Comparison of ENCODE assay signal across 11 cellular contexts in genomic region chr15:63818191-63818590, GRCh38. TPM values are rescaled to one million over a fixed set of nuclear protein-coding genes. Genes with fewer than 3 reads are reported as not detected.
DNase-seq lines count a peak whose midpoint lies in the region; ATAC-seq, FAIRE-seq and TF ChIP-seq lines count a peak whose summit lies in the region.
"Had no signal": no experiment of that assay in that cellular context is flagged by ENCODE, and none has a peak within 500 bp of the region (broad histone marks: within the 10 kb centered on the region; RNA-seq: fewer than 3 reads in every experiment).

No MANE protein-coding gene starts in this region.

- H3K9me3 Mint-ChIP-seq in stimulated activated effector memory CD8-positive, alpha-beta T cell treated with anti-CD3 and anti-CD28 coated beads, Interleukin-12 subunit alpha, Interleukin-12 subunit beta, amount 100 ng/mL, for 72 hours, result no peaks in the 10 kb centered on the region
- H3K9me3 Mint-ChIP-seq: IgD-negative memory B cell, mesothelial cell of epicardium had no signal

- H3K9me3 ChIP-seq in body of pancreas, result no peaks in the 10 kb centered on the region

- DNase-seq in D721Med (ENCODE audit: insufficient read length, low spot score), result no peak
- DNase-seq in NCI-H2171 (lab: John Stamatoyannopoulos, UW), result peak; percentile 55
- DNase-seq in body of pancreas, result peak; percentile 15 to 45 (median 20)
- DNase-seq in left lobe of liver (ENCODE audit: low spot score), result no peak
- no peak for DNase-seq in GM13977 (ENCODE audit: low spot score)
- DNase-seq in DMS153 (lab: John Stamatoyannopoulos, UW), result no peak
- no peak for DNase-seq in GM10266 (ENCODE audit: extremely low spot score)
- DNase-seq in stimulated activated effector memory CD8-positive, alpha-beta T cell treated with anti-CD3 and anti-CD28 coated beads, Interleukin-12 subunit alpha, Interleukin-12 subunit beta, amount 100 ng/mL, for 72 hours (ENCODE audit: low spot score in 2 of 2), result no peak
- DNase-seq: central memory CD4-positive, alpha-beta T cell had no signal

- in situ Hi-C loops in GM13977 (cut with MboI; ENCODE audit: low pct_unique_long_range_greater_than_20kb, low sequenced_read_pairs, unreplicated experiment), result no loop called here

- H3K27ac ChIP-seq in body of pancreas, result no peak overlapping the region

- 12 to 29% methylated on average over 4 of the region's 4 CpGs for WGBS in body of pancreas, 2 donors

- no peak for TF ChIP-seq POLR2A in body of pancreas (IDR thresholded peaks at IDR 0.05)

- H3K36me3 ChIP-seq in body of pancreas (replicated peaks in 1 of 2; ENCODE audit: insufficient read depth in 1 of 2, low read depth in 2 of 2), result no peaks in the 10 kb centered on the region

- no peaks in the 10 kb centered on the region for H3K27me3 ChIP-seq in body of pancreas

- ATAC-seq in body of pancreas (peak; percentile 21), left lobe of liver (peak; percentile 44)
- no peak for ATAC-seq in stimulated activated effector memory CD8-positive, alpha-beta T cell treated with anti-CD3 and anti-CD28 coated beads, Interleukin-12 subunit alpha, Interleukin-12 subunit beta, amount 100 ng/mL, for 72 hours

- TF ChIP-seq CTCF in D721Med (IDR thresholded peaks at IDR 0.05; ENCODE audit: insufficient read depth, missing control alignments) (peak; percentile 25), body of pancreas (IDR thresholded peaks at IDR 0.05) (peak in 2 of 7 experiments; percentile 18 to 25), GM13977 (IDR thresholded peaks at IDR 0.05; ENCODE audit: extremely low read depth, insufficient read depth, missing control alignments) (no peak), GM10266 (IDR thresholded peaks at IDR 0.05; ENCODE audit: control insufficient read depth, insufficient read depth, low read depth, missing control alignments) (no peak)

- no peak overlapping the region for H3K4me3 ChIP-seq in body of pancreas

- H3K36me3 Mint-ChIP-seq in stimulated activated effector memory CD8-positive, alpha-beta T cell treated with anti-CD3 and anti-CD28 coated beads, Interleukin-12 subunit alpha, Interleukin-12 subunit beta, amount 100 ng/mL, for 72 hours, result no peaks in the 10 kb centered on the region
- H3K36me3 Mint-ChIP-seq: mesothelial cell of epicardium had no signal

- intact Hi-C loops in body of pancreas (cut with DNase I), result no loop called here

- H3K4me1 ChIP-seq in body of pancreas, result peaks cover 44% of the 10 kb centered on the region

- peaks cover 61% of the 10 kb centered on the region for H3K4me1 Mint-ChIP-seq in stimulated activated effector memory CD8-positive, alpha-beta T cell treated with anti-CD3 and anti-CD28 coated beads, Interleukin-12 subunit alpha, Interleukin-12 subunit beta, amount 100 ng/mL, for 72 hours

- H3K27ac Mint-ChIP-seq in stimulated activated effector memory CD8-positive, alpha-beta T cell treated with anti-CD3 and anti-CD28 coated beads, Interleukin-12 subunit alpha, Interleukin-12 subunit beta, amount 100 ng/mL, for 72 hours, result no peak overlapping the region
- H3K27ac Mint-ChIP-seq: IgD-negative memory B cell, mesothelial cell of epicardium had no signal

- FAIRE-seq in D721Med (lab: Jason Lieb, UNC), result no peak

- no peak overlapping the region for H3K4me3 Mint-ChIP-seq in stimulated activated effector memory CD8-positive, alpha-beta T cell treated with anti-CD3 and anti-CD28 coated beads, Interleukin-12 subunit alpha, Interleukin-12 subunit beta, amount 100 ng/mL, for 72 hours
- H3K4me3 Mint-ChIP-seq: IgD-negative memory B cell, mesothelial cell of epicardium had no signal

RNA-seq across cellular contexts. Expression of gene HERC1, which starts 15.6 kb away (rescaled TPM):
- 10 to 100 TPM; 40.5 to 47.0 TPM for total RNA-seq in body of pancreas
- total RNA-seq in left lobe of liver, result 40.6 TPM

Comparison
In these comparisons a context has a peak if more than half of its experiments do, and no peak if none do; other contexts are left out.
1. DNase-seq: peak in NCI-H2171 (single experiment) and body of pancreas (4 of 4); none in D721Med (single experiment), left lobe of liver (single experiment), GM13977 (single experiment), DMS153 (single experiment), GM10266 (single experiment) and stimulated activated effector memory CD8-positive, alpha-beta T cell treated with anti-CD3 and anti-CD28 coated beads, Interleukin-12 subunit alpha, Interleukin-12 subunit beta, amount 100 ng/mL, for 72 hours (0 of 2).